In the genomic region with DNA sequence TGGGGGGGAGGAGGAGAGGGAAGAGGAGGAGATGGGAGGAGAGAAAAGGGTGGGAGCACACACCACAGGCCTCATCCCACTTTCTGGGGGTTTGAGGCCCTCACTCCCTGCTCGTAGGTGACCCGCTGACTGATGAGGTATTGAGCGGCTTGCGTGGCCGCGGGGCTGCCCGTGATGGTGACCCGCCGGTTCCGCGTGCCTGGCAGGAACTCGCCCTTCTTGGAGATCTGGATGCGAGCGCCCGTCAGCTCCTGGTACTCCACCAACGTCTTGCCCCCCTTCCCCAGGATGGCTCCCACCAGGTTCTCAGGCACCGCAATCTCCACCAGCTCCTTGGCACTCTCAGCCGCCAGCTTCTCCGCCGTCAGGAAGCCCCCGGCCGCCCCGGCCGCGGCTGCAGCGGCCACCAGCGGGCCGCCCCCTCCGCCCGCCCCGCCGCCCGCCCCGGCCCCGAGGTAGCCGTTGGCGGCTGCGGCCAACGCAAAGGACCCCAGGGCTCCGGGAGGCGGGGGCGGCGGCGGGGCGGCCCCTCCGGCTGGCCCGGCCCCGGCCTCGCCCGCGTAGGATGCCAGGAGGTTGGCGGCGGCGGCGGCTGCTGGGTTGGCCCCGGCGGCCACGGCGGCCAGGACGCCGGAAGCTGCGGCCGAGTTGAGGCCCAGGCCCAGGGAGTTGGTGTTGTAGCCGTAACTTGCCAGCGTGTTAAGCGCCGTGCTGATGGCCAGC, we compare ENCODE assay signal across 14 cellular contexts. TPM values are rescaled to one million over a fixed set of nuclear protein-coding genes. Genes with fewer than 3 reads are reported as not detected.
"Had no signal": no experiment of that assay in that cellular context is flagged by ENCODE, and none has a peak within 500 bp of the region (broad histone marks: within the 10 kb centered on the region; RNA-seq: fewer than 3 reads in every experiment).

No MANE protein-coding gene starts in this region.

- H3K27ac Mint-ChIP-seq: activated CD4-positive, alpha-beta T cell treated with anti-CD3 and anti-CD28 coated beads, Interleukin-2, amount 10 ng/mL, durations not matched to agents 7 days and 5 days; activated naive CD8-positive, alpha-beta T cell treated with anti-CD3 and anti-CD28 coated beads for 36 hours; activated T-cell treated with anti-CD3 and anti-CD28 coated beads, Interleukin-2, amount 50 U/mL, for 72 hours; stimulated activated naive CD8-positive, alpha-beta T cell treated with anti-CD3 and anti-CD28 coated beads, Interleukin-15, amount 100 ng/mL, for 72 hours; T-helper 2 cell treated with Interferon-gamma antibody and Interleukin-4, amounts not matched to agents 5 μg/mL and 100 μg/mL, for 36 hours had no signal

- H3K36me3 Mint-ChIP-seq: activated naive CD8-positive, alpha-beta T cell treated with anti-CD3 and anti-CD28 coated beads for 36 hours had no signal

- H3K36me3 ChIP-seq: brain microvascular endothelial cell, upper lobe of right lung had no signal

- ATAC-seq: activated T-cell treated with anti-CD3 and anti-CD28 coated beads, Interleukin-2, amount 50 U/mL, for 72 hours; foreskin keratinocyte; stimulated activated naive CD8-positive, alpha-beta T cell treated with anti-CD3 and anti-CD28 coated beads, Interleukin-15, amount 100 ng/mL, for 72 hours; upper lobe of right lung had no signal

- H3K4me1 ChIP-seq: foreskin keratinocyte, upper lobe of right lung had no signal

- H3K9me3 Mint-ChIP-seq: activated naive CD8-positive, alpha-beta T cell treated with anti-CD3 and anti-CD28 coated beads for 36 hours; activated T-cell treated with anti-CD3 and anti-CD28 coated beads, Interleukin-2, amount 50 U/mL, for 72 hours had no signal

- H3K4me3 Mint-ChIP-seq: activated CD4-positive, alpha-beta T cell treated with anti-CD3 and anti-CD28 coated beads, Interleukin-2, amount 10 ng/mL, durations not matched to agents 7 days and 5 days; activated naive CD8-positive, alpha-beta T cell treated with anti-CD3 and anti-CD28 coated beads for 36 hours; activated T-cell treated with anti-CD3 and anti-CD28 coated beads, Interleukin-2, amount 50 U/mL, for 72 hours; stimulated activated naive CD8-positive, alpha-beta T cell treated with anti-CD3 and anti-CD28 coated beads, Interleukin-15, amount 100 ng/mL, for 72 hours; T-helper 2 cell treated with Interferon-gamma antibody and Interleukin-4, amounts not matched to agents 5 μg/mL and 100 μg/mL, for 36 hours had no signal

- H3K4me3 ChIP-seq: smooth muscle cell, upper lobe of right lung had no signal

- H3K9me3 ChIP-seq: upper lobe of right lung had no signal

- H3K27ac ChIP-seq: brain microvascular endothelial cell, foreskin keratinocyte, upper lobe of right lung had no signal

- H3K27me3 ChIP-seq: brain microvascular endothelial cell had no signal

- DNase-seq: activated CD4-positive, alpha-beta T cell treated with anti-CD3 and anti-CD28 coated beads, Interleukin-2, amount 10 ng/mL, durations not matched to agents 7 days and 5 days; activated CD8-positive, alpha-beta memory T cell treated with anti-CD3 and anti-CD28 coated beads, Interleukin-2, amount 50 U/mL, for 48 hours; activated naive CD8-positive, alpha-beta T cell treated with anti-CD3 and anti-CD28 coated beads for 36 hours; activated T-cell treated with anti-CD3 and anti-CD28 coated beads, Interleukin-2, amount 50 U/mL, for 72 hours; brain microvascular endothelial cell; effector CD8-positive, alpha-beta T cell; foreskin keratinocyte; stimulated activated naive CD8-positive, alpha-beta T cell treated with anti-CD3 and anti-CD28 coated beads, Interleukin-15, amount 100 ng/mL, for 72 hours; SW 1271; upper lobe of right lung had no signal

RNA-seq across cellular contexts. Expression of gene NANOS2, which starts 25.4 kb away (rescaled TPM):
- total RNA-seq: activated CD4-positive, alpha-beta T cell treated with anti-CD3 and anti-CD28 coated beads, Interleukin-2, amount 10 ng/mL, durations not matched to agents 7 days and 5 days; activated naive CD8-positive, alpha-beta T cell treated with anti-CD3 and anti-CD28 coated beads for 36 hours; activated T-cell treated with anti-CD3 and anti-CD28 coated beads, Interleukin-2, amount 50 U/mL, for 72 hours; foreskin keratinocyte; lung microvascular endothelial cell; smooth muscle cell; temporal lobe; upper lobe of right lung had no signal
- polyA plus RNA-seq: foreskin keratinocyte, smooth muscle cell had no signal

RNA-seq across cellular contexts. Expression of gene NOVA2, which starts 33.7 kb away (rescaled TPM):
- total RNA-seq: activated naive CD8-positive, alpha-beta T cell treated with anti-CD3 and anti-CD28 coated beads for 36 hours; foreskin keratinocyte had no signal
